ENCODE assay signal across 14 cellular contexts in genomic region chr15:96054029-96054428, GRCh38.
A peak's percentile ranks its signal among the peaks of the same experiment; 100 is the strongest.
DNase-seq lines count a peak whose midpoint lies in the region; ATAC-seq, FAIRE-seq and TF ChIP-seq lines count a peak whose summit lies in the region.
"Had no signal": no experiment of that assay in that cellular context is flagged by ENCODE, and none has a peak within 500 bp of the region (broad histone marks: within the 10 kb centered on the region; RNA-seq: fewer than 3 reads in every experiment).

No MANE protein-coding gene starts in this region.

- ATAC-seq in PC-3 (no peak), pancreas (no peak), HG02642 (IDR thresholded peaks at IDR 0.05; ENCODE audit: poor library complexity, unreplicated experiment) (no peak)

- CTCF ChIA-PET in PC-3 (lab: Charles Lee): no interaction called here

- TF ChIP-seq POLR2A in prostate gland (IDR thresholded peaks at IDR 0.05): no peak

- no peak overlapping the region for H3K27ac Mint-ChIP-seq in CD14-positive monocyte
- H3K27ac Mint-ChIP-seq: activated CD4-positive, alpha-beta memory T cell treated with anti-CD3 and anti-CD28 coated beads, Interleukin-2, amount 10 ng/mL, durations not matched to agents 7 days and 5 days; activated T-helper 2 cell treated with anti-CD3 and anti-CD28 coated beads, Interferon-gamma antibody, Interleukin-2, Interleukin-4, amounts not matched to agents 10 μg/mL and 5 μg/mL and 100 μg/mL, durations not matched to agents 14 hours and 24 hours and 36 hours; T-helper 2 cell treated with Interferon-gamma antibody and Interleukin-4, amounts not matched to agents 5 μg/mL and 100 μg/mL, for 36 hours had no signal

- H3K27me3 Mint-ChIP-seq in CD14-positive monocyte (ENCODE audit: low read depth in 3 of 3): peaks cover 23 to 57% (median 36%) of the 10 kb centered on the region in 3 donors

- H3K36me3 Mint-ChIP-seq in CD14-positive monocyte: peaks cover 0 to 2% of the 10 kb centered on the region in 2 donors

- TF ChIP-seq CTCF in CD14-positive monocyte (IDR thresholded peaks at IDR 0.05): no peak
- TF ChIP-seq CTCF in PC-3 (conservative IDR thresholded peaks at IDR 0.05; ENCODE audit: low read depth, low read length): no peak
- no peak for TF ChIP-seq CTCF in hepatocyte (IDR thresholded peaks at IDR 0.05; ENCODE audit: poor library complexity)
- no peak for TF ChIP-seq CTCF in prostate gland (IDR thresholded peaks at IDR 0.05)
- TF ChIP-seq CTCF in pancreas (IDR thresholded peaks at IDR 0.05): no peak

- POLR2A ChIA-PET in PC-3 (lab: Charles Lee; ENCODE audit: unreplicated experiment): no interaction called here

- H3K9me3 ChIP-seq in PC-3 (ENCODE audit: low read length) (no peaks in the 10 kb centered on the region), hepatocyte (ENCODE audit: low read depth) (no peaks in the 10 kb centered on the region), prostate gland (no peaks in the 10 kb centered on the region), pancreas (no peaks in the 10 kb centered on the region)
- H3K9me3 ChIP-seq: transverse colon had no signal

- FAIRE-seq in pancreas (lab: Jason Lieb, UNC): no peak

- no peak overlapping the region for H3K9ac ChIP-seq in PC-3 (ENCODE audit: low read length)

- H3K4me3 Mint-ChIP-seq in CD14-positive monocyte: peak overlapping the region; percentile 67 to 80
- H3K4me3 Mint-ChIP-seq: activated CD4-positive, alpha-beta memory T cell treated with anti-CD3 and anti-CD28 coated beads, Interleukin-2, amount 10 ng/mL, durations not matched to agents 7 days and 5 days; T-helper 2 cell treated with Interferon-gamma antibody and Interleukin-4, amounts not matched to agents 5 μg/mL and 100 μg/mL, for 36 hours had no signal

- H3K4me1 ChIP-seq in PC-3 (ENCODE audit: insufficient read depth, low read length) (peaks cover 10% of the 10 kb centered on the region), hepatocyte (ENCODE audit: insufficient read depth) (peaks cover 19% of the 10 kb centered on the region), prostate gland (replicated peaks) (no peaks in the 10 kb centered on the region), pancreas (peaks cover 0 to 7% (median 4%) of the 10 kb centered on the region in 3 donors)

- H3K4me3 ChIP-seq in PC-3 (ENCODE audit: low read length) (no peak overlapping the region), hepatocyte (no peak overlapping the region), prostate gland (no peak overlapping the region), pancreas (peak overlapping the region in 1 of 4 donors; percentile 37)

- peaks cover 40% of the 10 kb centered on the region for H3K4me1 Mint-ChIP-seq in CD14-positive monocyte

- H3K36me3 ChIP-seq in PC-3 (ENCODE audit: low read depth, low read length): no peaks in the 10 kb centered on the region
- H3K36me3 ChIP-seq in hepatocyte (replicated peaks; ENCODE audit: insufficient read depth, low read depth): no peaks in the 10 kb centered on the region
- no peaks in the 10 kb centered on the region for H3K36me3 ChIP-seq in prostate gland
- H3K36me3 ChIP-seq in pancreas: no peaks in the 10 kb centered on the region
- H3K36me3 ChIP-seq: transverse colon had no signal

- H3K9me3 Mint-ChIP-seq in CD14-positive monocyte: peaks cover 0 to 31% (median 7%) of the 10 kb centered on the region in 7 donors
- H3K9me3 Mint-ChIP-seq: activated T-helper 2 cell treated with anti-CD3 and anti-CD28 coated beads, Interferon-gamma antibody, Interleukin-2, Interleukin-4, amounts not matched to agents 10 μg/mL and 5 μg/mL and 100 μg/mL, durations not matched to agents 14 hours and 24 hours and 36 hours; T-helper 2 cell treated with Interferon-gamma antibody and Interleukin-4, amounts not matched to agents 5 μg/mL and 100 μg/mL, for 36 hours had no signal

- DNase-seq in CD14-positive monocyte (ENCODE audit: low spot score) (no peak), PC-3 (no peak), hepatocyte (ENCODE audit: low spot score) (no peak), prostate gland (ENCODE audit: low spot score) (no peak), pancreas (no peak), D341Med (ENCODE audit: low spot score) (no peak), HK-2 (ENCODE audit: unreplicated experiment) (no peak)
- DNase-seq: activated CD4-positive, alpha-beta memory T cell treated with anti-CD3 and anti-CD28 coated beads, Interleukin-2, amount 10 ng/mL, durations not matched to agents 7 days and 5 days; effector CD4-positive, alpha-beta T cell; foreskin fibroblast had no signal

- intact Hi-C loops in CD14-positive monocyte (cut with micrococcal nuclease) (no loop called here), PC-3 (cut with micrococcal nuclease) (no loop called here), prostate gland (cut with DNase I) (loop anchor here (10.0 kb wide), 1 partner anchor 271 kb away; no protein-coding TSS in a partner anchor), pancreas (cut with DNase I) (no loop called here)

- H3K79me2 ChIP-seq in PC-3 (ENCODE audit: low read length) (no peaks in the 10 kb centered on the region), hepatocyte (no peaks in the 10 kb centered on the region)

- H3K9me2 ChIP-seq in PC-3 (replicated peaks; ENCODE audit: low read length): no peaks in the 10 kb centered on the region
- H3K9me2 ChIP-seq in hepatocyte (replicated peaks; ENCODE audit: insufficient read depth): no peaks in the 10 kb centered on the region

- H3K27me3 ChIP-seq in PC-3 (ENCODE audit: low read length): no peaks in the 10 kb centered on the region
- H3K27me3 ChIP-seq in hepatocyte: no peaks in the 10 kb centered on the region
- no peaks in the 10 kb centered on the region for H3K27me3 ChIP-seq in prostate gland (replicated peaks; ENCODE audit: insufficient read depth)
- no peaks in the 10 kb centered on the region for H3K27me3 ChIP-seq in pancreas

- H3K27ac ChIP-seq in PC-3 (ENCODE audit: low read length): no peak overlapping the region
- H3K27ac ChIP-seq in hepatocyte: peak overlapping the region; percentile 44
- H3K27ac ChIP-seq in prostate gland: peak overlapping the region; percentile 18 to 54
- H3K27ac ChIP-seq in pancreas: peak overlapping the region in 1 of 4 donors; percentile 16
- H3K27ac ChIP-seq: transverse colon had no signal

- 41% methylated on average over 7 of the region's 7 CpGs for WGBS in hepatocyte (ENCODE audit: low lambda C conversion rate, missing lambda C conversion rate)
- WGBS in prostate gland: 70% methylated on average over 7 of the region's 7 CpGs
- WGBS in pancreas, 2 donors: 72 to 81% methylated on average over 7 of the region's 7 CpGs

- BruUV-seq in PC-3 (replicated peaks; lab: Mats Ljungman, UMichigan): no TSS peak

- H2AFZ ChIP-seq in PC-3 (ENCODE audit: low read length) (0 out of 2 replicates have a peak overlapping the region, but pooled peaks have one; percentile 92), hepatocyte (peak overlapping the region; percentile 49)

- H4K20me1 ChIP-seq in PC-3 (ENCODE audit: low read length): no peaks in the 10 kb centered on the region
- no peaks in the 10 kb centered on the region for H4K20me1 ChIP-seq in hepatocyte (ENCODE audit: insufficient read depth, poor library complexity, severe bottlenecking)

- no peaks in the 10 kb centered on the region for H3F3A ChIP-seq in PC-3 (ENCODE audit: low read length, unreplicated experiment)

- H3K4me2 ChIP-seq in PC-3 (ENCODE audit: low read length) (peak overlapping the region; percentile 93; the same call in 1 of the 2 replicates), hepatocyte (peak overlapping the region; percentile 73)
